Comparison of ENCODE assay signal across 8 cellular contexts in genomic region chr17:41678907-41679739, GRCh38. TPM values are rescaled to one million over a fixed set of nuclear protein-coding genes. Genes with fewer than 3 reads are reported as not detected.
DNase-seq lines count a peak whose midpoint lies in the region; ATAC-seq and TF ChIP-seq lines count a peak whose summit lies in the region.

No MANE protein-coding gene starts in this region.

- peaks cover 13% of the 10 kb centered on the region for H3F3A ChIP-seq in GM23248 (ENCODE audit: insufficient read depth)

- TF ChIP-seq POLR2A in NB4 (IDR thresholded peaks at IDR 0.05; ENCODE audit: extremely low read depth, insufficient read length) = no peak

- TF ChIP-seq CTCF in NB4 (IDR thresholded peaks at IDR 0.05; ENCODE audit: low read depth, low read length) (peak; percentile 41), heart right ventricle (IDR thresholded peaks at IDR 0.05) (peak in 6 of 9 donors; percentile 24 to 55 (median 36))

- ATAC-seq in heart right ventricle = peak; percentile 52 to 92 (median 82)

- peak overlapping the region; percentile 69 for H3K9ac ChIP-seq in GM23248

- peak overlapping the region; percentile 76 for H3K4me2 ChIP-seq in GM23248 (ENCODE audit: unreplicated experiment)

- 17 to 18% methylated on average over 6 of the region's 6 CpGs for WGBS in GM23248 (ENCODE audit: low coverage in 1 of 2, low lambda C conversion rate in 2 of 2, missing lambda C conversion rate in 2 of 2), 2 experiments
- 39 to 50% methylated on average over 6 of the region's 6 CpGs for WGBS in heart right ventricle, 2 donors

- intact Hi-C loops in heart right ventricle (cut with DNase I) = no loop called here

- H3K9me2 ChIP-seq in GM23248 (ENCODE audit: insufficient read depth) = no peaks in the 10 kb centered on the region

- H3K9me3 ChIP-seq in GM23248 (ENCODE audit: low read depth) (no peaks in the 10 kb centered on the region), heart right ventricle (no peaks in the 10 kb centered on the region)

- peaks cover 16% of the 10 kb centered on the region for H3K4me1 ChIP-seq in GM23248 (ENCODE audit: insufficient read depth)
- peaks cover 0 to 39% (median 5%) of the 10 kb centered on the region in 9 donors for H3K4me1 ChIP-seq in heart right ventricle

- no peaks in the 10 kb centered on the region for H3K27me3 ChIP-seq in GM23248 (replicated peaks; ENCODE audit: insufficient read depth)
- no peaks in the 10 kb centered on the region for H3K27me3 ChIP-seq in heart right ventricle

- DNase-seq in EH (ENCODE audit: low read depth) (peak; percentile 86), GM23248 (peak; percentile 66), NB4 (ENCODE audit: low read depth) (peak; percentile 91), heart right ventricle (peak in 1 of 2 donors; percentile 53), Ammon's horn (ENCODE audit: low spot score) (no peak), cortex of kidney (lab: John Stamatoyannopoulos, UW) (no peak)
- DNase-seq in activated T-helper 9 cell treated with anti-CD3 and anti-CD28 coated beads, Interleukin-2, amount 50 U/mL, for 16 hours (ENCODE audit: low read depth) = peak; percentile 19
- peak; percentile 24 for DNase-seq in stimulated activated CD4-positive, alpha-beta T cell treated with anti-CD3 and anti-CD28 coated beads, Interleukin-4, amount 100 ng/mL, for 1 hour

- no peaks in the 10 kb centered on the region for H3K36me3 ChIP-seq in GM23248 (ENCODE audit: low read depth)
- H3K36me3 ChIP-seq in heart right ventricle = no peaks in the 10 kb centered on the region

- peak overlapping the region; percentile 65 for H3K4me3 ChIP-seq in GM23248
- H3K4me3 ChIP-seq in NB4 (ENCODE audit: low read depth, low read length) = peak overlapping the region; percentile 52
- H3K4me3 ChIP-seq in heart right ventricle = peak overlapping the region in 8 of 10 donors; percentile 8 to 48 (median 34)

- H3K79me2 ChIP-seq in GM23248 (ENCODE audit: insufficient read depth) = no peaks in the 10 kb centered on the region

- in situ Hi-C loops in GM23248 (cut with MboI) = no loop called here

- peak overlapping the region; percentile 83 for H2AFZ ChIP-seq in GM23248

- H3K27ac ChIP-seq in GM23248 (peak overlapping the region; percentile 87), heart right ventricle (peak overlapping the region in 9 of 10 donors; percentile 73 to 87 (median 79))

- no peaks in the 10 kb centered on the region for H4K20me1 ChIP-seq in GM23248 (ENCODE audit: insufficient read depth)

RNA-seq across cellular contexts. Expression of gene EIF1, which starts 9.6 kb away (rescaled TPM):
- 98.1 and 113 TPM in 2 replicates for total RNA-seq in GM23248 (2014; rRNA removed; shearing (Covaris generic))
- polyA plus RNA-seq in GM23248 (2016; fragmentation: Nextera tagmentation; extraction: Ambion mirVana) (1,585 and 1,606 TPM in 2 replicates), heart right ventricle (1,000 to 10,000 TPM in 1 of 2 donors, 100 to 1,000 TPM in 1; 551 to 1,123 TPM)
- total RNA-seq in heart right ventricle = 1,000 to 10,000 TPM; 1,115 to 1,330 (median 1,284) TPM

RNA-seq across cellular contexts. Expression of gene GAST, which starts 33.0 kb away (rescaled TPM):
- not detected in 2 replicates for total RNA-seq in GM23248 (2014; rRNA removed; shearing (Covaris generic))
- polyA plus RNA-seq in GM23248 (2016; fragmentation: Nextera tagmentation; extraction: Ambion mirVana) (not detected in 2 replicates), heart right ventricle (not detected)
- total RNA-seq in heart right ventricle = not detected

RNA-seq across cellular contexts. Expression of gene KRT17, which starts 54.7 kb away (rescaled TPM):
- total RNA-seq in GM23248 (2014; rRNA removed; shearing (Covaris generic)) = 0.51 and 3.8 TPM in 2 replicates
- polyA plus RNA-seq in GM23248 (2016; fragmentation: Nextera tagmentation; extraction: Ambion mirVana) (1.4 and 1.8 TPM in 2 replicates), heart right ventricle (under 1 TPM in 1 of 2 donors, not detected in 1; 0.07 TPM)
- total RNA-seq in heart right ventricle = not detected

RNA-seq across cellular contexts. Expression of gene HAP1, which starts 55.3 kb away (rescaled TPM):
- not detected in 2 replicates for total RNA-seq in GM23248 (2014; rRNA removed; shearing (Covaris generic))
- polyA plus RNA-seq in GM23248 (2016; fragmentation: Nextera tagmentation; extraction: Ambion mirVana) (0.06 TPM in 1 of 2 replicates, not detected in the other), heart right ventricle (under 1 TPM in 1 of 2 donors, not detected in 1; 0.03 TPM)
- total RNA-seq in heart right ventricle = under 1 TPM in 1 of 10 donors, not detected in 9; 0.18 TPM

Comparison
In these comparisons a context has a peak if more than half of its experiments do, and no peak if none do; other contexts are left out.
1. DNase-seq: peak in EH (single experiment), GM23248 (single experiment), NB4 (single experiment), activated T-helper 9 cell treated with anti-CD3 and anti-CD28 coated beads, Interleukin-2, amount 50 U/mL, for 16 hours (single experiment) and stimulated activated CD4-positive, alpha-beta T cell treated with anti-CD3 and anti-CD28 coated beads, Interleukin-4, amount 100 ng/mL, for 1 hour (single experiment); none in Ammon's horn (single experiment) and cortex of kidney (single experiment).
2. Peak in every context shown above with its lines, with median percentiles within 50 percentile points of each other: H3K4me3 ChIP-seq.